ENCODE assay signal across 9 cellular contexts in genomic region chr9:111975709-111976108, GRCh38.
DNase-seq lines count a peak whose midpoint lies in the region; ATAC-seq and FAIRE-seq lines count a peak whose summit lies in the region.
"Had no signal": no experiment of that assay in that cellular context is flagged by ENCODE, and none has a peak within 500 bp of the region (broad histone marks: within the 10 kb centered on the region; RNA-seq: fewer than 3 reads in every experiment).

No MANE protein-coding gene starts in this region.

- peak; percentile 43 for DNase-seq in Jurkat, Clone E6-1 (ENCODE audit: low read depth, low spot score)
- peak; percentile 52 for DNase-seq in SK-N-DZ (ENCODE audit: low spot score)
- DNase-seq in left lobe of liver (ENCODE audit: low spot score): peak; percentile 81
- no peak for DNase-seq in stimulated activated CD4-positive, alpha-beta T cell treated with anti-CD3 and anti-CD28 coated beads, Interleukin-4, amount 100 ng/mL, for 24 hours

- H3K4me3 ChIP-seq in Jurkat, Clone E6-1 (ENCODE audit: low read length): no peak overlapping the region
- H3K4me3 ChIP-seq: skin epidermis had no signal

- peak; percentile 23 for FAIRE-seq in G401.6 (lab: Jason Lieb, UNC)

- ATAC-seq in left lobe of liver (peak; percentile 98), HG03571 (IDR thresholded peaks at IDR 0.05; ENCODE audit: unreplicated experiment) (no peak), GM19463 (IDR thresholded peaks at IDR 0.05; ENCODE audit: unreplicated experiment) (no peak), GM18520 (IDR thresholded peaks at IDR 0.05; ENCODE audit: unreplicated experiment) (no peak)
